In genomic region chr9:36268007-36268427, GRCh38 we compare ENCODE assay signal across 20 cellular contexts. TPM values are rescaled to one million over a fixed set of nuclear protein-coding genes. Genes with fewer than 3 reads are reported as not detected.
DNase-seq lines count a peak whose midpoint lies in the region; ATAC-seq and TF ChIP-seq lines count a peak whose summit lies in the region.
"Had no signal": no experiment of that assay in that cellular context is flagged by ENCODE, and none has a peak within 500 bp of the region (broad histone marks: within the 10 kb centered on the region; RNA-seq: fewer than 3 reads in every experiment).

No MANE protein-coding gene starts in this region.

- H3K27ac ChIP-seq in colonic mucosa: peak overlapping the region; percentile 73
- H3K27ac ChIP-seq: BLaER1 treated with 17β-estradiol and CSF1 and Interleukin-3, amounts not matched to agents 10 nM and 100 nM; dorsolateral prefrontal cortex; neutrophil; Peyer's patch; vagina had no signal

- DNase-seq in Daoy (ENCODE audit: low read depth) (peak; percentile 80), NCI-H226 (peak; percentile 12), colonic mucosa (no peak), kidney tubule cell (ENCODE audit: low spot score) (peak; percentile 79), SIG-M5 (lab: John Stamatoyannopoulos, UW) (no peak)
- DNase-seq: activated CD4-positive, CD25-positive, alpha-beta regulatory T cell; activated effector memory CD4-positive, alpha-beta T cell treated with Interleukin-2 at 50 U/mL for 16 hours; body of pancreas; dorsolateral prefrontal cortex; Kasumi-1; NCI-H187; NCI-H526; Peyer's patch; stimulated activated naive CD4-positive, alpha-beta T cell treated with Interleukin-2 at 50 U/mL for 16 hours had no signal

- no peaks in the 10 kb centered on the region for H3K36me3 ChIP-seq in colonic mucosa
- H3K36me3 ChIP-seq: neutrophil, Peyer's patch, vagina had no signal

- H3K9ac ChIP-seq in colonic mucosa (ENCODE audit: low read depth in 2 of 2, low read length in 2 of 2): no peak overlapping the region
- H3K9ac ChIP-seq: BLaER1 treated with 17β-estradiol and CSF1 and Interleukin-3, amounts not matched to agents 10 nM and 100 nM had no signal

- H3K27me3 ChIP-seq in colonic mucosa: no peaks in the 10 kb centered on the region
- H3K27me3 ChIP-seq: BLaER1 treated with 17β-estradiol and CSF1 and Interleukin-3, amounts not matched to agents 10 nM and 100 nM; body of pancreas; dorsolateral prefrontal cortex; neutrophil; Peyer's patch; vagina had no signal

- no peak overlapping the region for H3K4me3 ChIP-seq in colonic mucosa
- H3K4me3 ChIP-seq: BLaER1 treated with 17β-estradiol and CSF1 and Interleukin-3, amounts not matched to agents 10 nM and 100 nM; body of pancreas; dorsolateral prefrontal cortex; Peyer's patch; vagina had no signal

- TF ChIP-seq CTCF in colonic mucosa (IDR thresholded peaks at IDR 0.05): no peak

- H3K4me1 ChIP-seq in colonic mucosa: no peaks in the 10 kb centered on the region
- H3K4me1 ChIP-seq: BLaER1 treated with 17β-estradiol and CSF1 and Interleukin-3, amounts not matched to agents 10 nM and 100 nM; body of pancreas; Peyer's patch; vagina had no signal

- ATAC-seq in HG02571 (IDR thresholded peaks at IDR 0.05; ENCODE audit: unreplicated experiment) (no peak), GM19328 (IDR thresholded peaks at IDR 0.05; ENCODE audit: unreplicated experiment) (no peak), GM19351 (IDR thresholded peaks at IDR 0.05; ENCODE audit: unreplicated experiment) (no peak)
- ATAC-seq: body of pancreas had no signal

- intact Hi-C loops in colonic mucosa (cut with DNase I): no loop called here

- H3K9me3 ChIP-seq in colonic mucosa: no peaks in the 10 kb centered on the region
- H3K9me3 ChIP-seq: BLaER1 treated with 17β-estradiol and CSF1 and Interleukin-3, amounts not matched to agents 10 nM and 100 nM; body of pancreas; neutrophil; Peyer's patch; vagina had no signal

RNA-seq across cellular contexts. Expression of gene GNE, which starts 9.8 kb away (rescaled TPM):
- total RNA-seq in Daoy (2014; rRNA removed; shearing (Covaris generic)): 15.0 and 20.3 TPM in 2 replicates
- 100 to 1,000 TPM; 150 to 190 TPM for total RNA-seq in colonic mucosa

Comparison
In these comparisons a context has a peak if more than half of its experiments do, and no peak if none do; other contexts are left out.
1. DNase-seq: peak in Daoy (single experiment), NCI-H226 (single experiment) and kidney tubule cell (single experiment); none in colonic mucosa (single experiment) and SIG-M5 (single experiment).